ENCODE assay signal across 8 cellular contexts in genomic region chr9:2018764-2019548, GRCh38. TPM values are rescaled to one million over a fixed set of nuclear protein-coding genes. Genes with fewer than 3 reads are reported as not detected.
DNase-seq lines count a peak whose midpoint lies in the region; ATAC-seq and TF ChIP-seq lines count a peak whose summit lies in the region.

No MANE protein-coding gene starts in this region.

- intact Hi-C loops in PC-9 (cut with micrococcal nuclease; ENCODE audit: unreplicated experiment) = loop anchor here (5.0 kb wide), 1 partner anchor 823 kb away; the partner anchor contains the start of gene PUM3

- H3K9me2 ChIP-seq in PC-9 (ENCODE audit: insufficient read depth) = no peaks in the 10 kb centered on the region

- H3K36me3 ChIP-seq in DND-41 (ENCODE audit: insufficient read depth, low read length) (no peaks in the 10 kb centered on the region; the same call in 1 of the 2 replicates), PC-9 (ENCODE audit: low read depth) (no peaks in the 10 kb centered on the region), BE2C (no peaks in the 10 kb centered on the region)

- H3K27me3 Mint-ChIP-seq in osteocyte (ENCODE audit: unreplicated experiment) = no peaks in the 10 kb centered on the region

- peak; percentile 33 for ATAC-seq in DND-41 (ENCODE audit: insufficient read depth, low read depth)

- no peaks in the 10 kb centered on the region for H3K9me3 Mint-ChIP-seq in osteocyte (ENCODE audit: unreplicated experiment)

- DNase-seq in DND-41 (peak; percentile 63), PC-9 (no peak), osteocyte (ENCODE audit: extremely low spot score, unreplicated experiment) (no peak), SK-N-DZ (ENCODE audit: low spot score) (no peak), HPDE6-E6E7 (ENCODE audit: extremely low spot score) (no peak), BE2C (no peak)
- peak; percentile 20 for DNase-seq in effector CD4-positive, alpha-beta T cell
- DNase-seq in NK-92 treated with Interleukin-12 subunit alpha and Interleukin-12 subunit beta, amount 100 ng/mL, for 24 hours (lab: John Stamatoyannopoulos, UW) = no peak

- H3K4me3 Mint-ChIP-seq in osteocyte (ENCODE audit: unreplicated experiment) = peak overlapping the region; percentile 86

- peak overlapping the region; percentile 80 for H3K9ac ChIP-seq in DND-41 (ENCODE audit: low read depth, low read length)

- H3K27ac ChIP-seq in DND-41 (ENCODE audit: low read length) = peak overlapping the region; percentile 50
- H3K27ac ChIP-seq in PC-9 = no peak overlapping the region

- POLR2A ChIA-PET in PC-9 (lab: Charles Lee; ENCODE audit: unreplicated experiment) = no interaction called here

- H3K36me3 Mint-ChIP-seq in osteocyte (ENCODE audit: unreplicated experiment) = peaks cover 4% of the 10 kb centered on the region

- H3K4me3 ChIP-seq in DND-41 (ENCODE audit: low read depth in 1 of 2, low read length in 2 of 2) = peak overlapping the region in 1 of 2 experiments; percentile 98; a peak in 3 of 4 replicates
- peak overlapping the region; percentile 91; the same call in 1 of the 2 replicates for H3K4me3 ChIP-seq in PC-9
- no peak overlapping the region for H3K4me3 ChIP-seq in BE2C (ENCODE audit: low read depth, low read length)

- H3K4me1 Mint-ChIP-seq in osteocyte (ENCODE audit: unreplicated experiment) = peaks cover 27% of the 10 kb centered on the region

- H3K4me1 ChIP-seq in DND-41 (ENCODE audit: insufficient read depth, low read length) = peaks cover 60% of the 10 kb centered on the region
- peaks cover 11% of the 10 kb centered on the region for H3K4me1 ChIP-seq in PC-9 (replicated peaks; ENCODE audit: insufficient read depth)
- H3K4me1 ChIP-seq in BE2C = no peaks in the 10 kb centered on the region

- H3K27me3 ChIP-seq in DND-41 (ENCODE audit: insufficient read depth, low read length, poor library complexity) (no peaks in the 10 kb centered on the region), PC-9 (ENCODE audit: insufficient read depth, low read depth) (no peaks in the 10 kb centered on the region), BE2C (peaks cover 55% of the 10 kb centered on the region)

- TF ChIP-seq CTCF in DND-41 (IDR thresholded peaks at IDR 0.05; ENCODE audit: borderline replicate concordance, extremely low read depth, low read length, poor library complexity, severe bottlenecking) = no peak
- TF ChIP-seq CTCF in PC-9 (conservative IDR thresholded peaks at IDR 0.05) = no peak
- TF ChIP-seq CTCF in osteocyte (IDR thresholded peaks at IDR 0.05) = no peak
- TF ChIP-seq CTCF in BE2C (IDR thresholded peaks at IDR 0.05; ENCODE audit: low read depth, low read length) = no peak

- CTCF ChIA-PET in PC-9 (lab: Charles Lee) = no interaction called here

- H3K4me2 ChIP-seq in DND-41 (ENCODE audit: insufficient read depth, low read length) (peak overlapping the region; percentile 78), PC-9 (peak overlapping the region; percentile 90)

- H4K20me1 ChIP-seq in DND-41 (ENCODE audit: insufficient read depth, low read length) (peaks cover 43% of the 10 kb centered on the region), PC-9 (ENCODE audit: insufficient read depth) (no peaks in the 10 kb centered on the region)

- peaks cover 11% of the 10 kb centered on the region; the same call in 1 of the 2 replicates for H3F3A ChIP-seq in PC-9 (ENCODE audit: insufficient read depth, low read depth)

- no TSS peak for BruUV-seq in PC-9 (replicated peaks; lab: Mats Ljungman, UMichigan)

- H3K79me2 ChIP-seq in DND-41 (ENCODE audit: insufficient read depth, low read length) (peaks cover 74% of the 10 kb centered on the region), PC-9 (ENCODE audit: low read depth) (no peaks in the 10 kb centered on the region; the same call in 1 of the 2 replicates)

- H2AFZ ChIP-seq in DND-41 (ENCODE audit: low read depth, low read length) = no peak overlapping the region
- H2AFZ ChIP-seq in PC-9 = peak overlapping the region; percentile 85; the same call in 1 of the 2 replicates

- H3K9me3 ChIP-seq in DND-41 (ENCODE audit: insufficient read depth, low read length, severe bottlenecking) = no peaks in the 10 kb centered on the region
- no peaks in the 10 kb centered on the region for H3K9me3 ChIP-seq in PC-9 (ENCODE audit: insufficient read depth, low read depth)
- no peaks in the 10 kb centered on the region for H3K9me3 ChIP-seq in BE2C

- peak overlapping the region; percentile 96 for H3K27ac Mint-ChIP-seq in osteocyte (ENCODE audit: unreplicated experiment)

RNA-seq across cellular contexts. Expression of gene SMARCA2, which starts 3.8 kb away (rescaled TPM):
- total RNA-seq in PC-9 (2021) = 22.6 and 29.3 TPM in 2 replicates
- total RNA-seq in osteocyte = 110 and 115 TPM in 2 replicates
- 6.1 and 11.4 TPM in 2 replicates for polyA plus RNA-seq in SK-N-DZ (2014; cell fraction: cytosol; rRNA removed)
- polyA plus RNA-seq in SK-N-DZ (2014; cell fraction: nucleus; rRNA removed) = 5.9 and 20.2 TPM in 2 replicates
- polyA plus RNA-seq in BE2C (2012; ENCODE audit: insufficient read depth, insufficient read length, low read depth) = 1.1 TPM

Comparison
In these comparisons a context has a peak if more than half of its experiments do, and no peak if none do; other contexts are left out.
1. DNase-seq: peak in DND-41 (single experiment) and effector CD4-positive, alpha-beta T cell (single experiment); none in PC-9 (0 of 2), osteocyte (single experiment), SK-N-DZ (single experiment), HPDE6-E6E7 (single experiment), NK-92 treated with Interleukin-12 subunit alpha and Interleukin-12 subunit beta, amount 100 ng/mL, for 24 hours (single experiment) and BE2C (single experiment).